In the genomic region with DNA sequence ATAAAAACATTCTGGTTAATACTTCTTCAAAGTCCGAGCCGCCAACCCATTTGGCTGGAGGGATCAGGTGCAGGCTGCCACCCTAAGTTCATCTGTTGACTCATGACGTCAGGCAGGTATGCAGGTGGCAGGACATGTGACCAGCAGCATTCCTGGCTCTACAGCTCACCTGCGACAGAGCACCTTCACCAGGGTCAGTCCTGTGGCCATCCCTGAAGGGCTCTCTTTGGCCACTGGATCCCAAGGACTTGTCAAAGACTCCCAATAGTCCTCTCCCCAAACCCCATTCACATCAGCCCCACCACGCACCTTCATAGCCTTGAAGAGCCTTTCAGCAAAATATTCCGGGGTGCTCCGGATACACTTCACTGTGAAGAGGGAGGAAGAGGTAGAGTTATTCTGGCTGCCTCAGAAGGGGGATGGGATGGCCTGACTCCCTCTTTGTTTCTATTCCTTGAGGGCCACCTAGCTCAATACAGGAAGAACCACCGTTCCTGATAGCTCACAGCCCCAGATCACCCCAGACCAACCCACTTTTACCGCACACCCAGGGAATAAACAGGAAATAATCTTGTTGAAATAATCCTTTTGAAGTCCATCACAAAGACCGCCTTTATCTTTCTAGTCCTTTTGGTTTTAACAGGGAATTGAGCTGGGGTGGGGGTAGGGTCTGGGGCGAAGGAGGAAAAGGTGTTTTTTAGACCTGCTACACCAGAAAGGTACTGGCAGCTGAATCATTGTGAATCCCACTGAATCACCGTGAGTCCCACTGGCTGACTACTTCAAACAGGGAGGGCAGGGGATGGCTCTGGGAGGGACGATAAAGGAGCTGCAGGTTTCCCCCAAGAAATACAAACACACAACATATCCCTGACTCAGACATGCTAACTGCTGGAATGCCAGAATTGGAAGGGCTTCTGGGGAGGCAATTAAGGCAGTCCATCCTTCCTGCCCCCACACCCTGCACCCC, we compare ENCODE assay signal across 10 cellular contexts. TPM values are rescaled to one million over a fixed set of nuclear protein-coding genes. Genes with fewer than 3 reads are reported as not detected.
A peak's percentile ranks its signal among the peaks of the same experiment; 100 is the strongest.
DNase-seq lines count a peak whose midpoint lies in the region; ATAC-seq and TF ChIP-seq lines count a peak whose summit lies in the region.
"Had no signal": no experiment of that assay in that cellular context is flagged by ENCODE, and none has a peak within 500 bp of the region (broad histone marks: within the 10 kb centered on the region; RNA-seq: fewer than 3 reads in every experiment).

No MANE protein-coding gene starts in this region.

- POLR2A ChIA-PET in WTC11 (lab: Charles Lee), result no interaction called here

- H3K4me1 ChIP-seq in stomach, result peaks cover 0 to 25% (median 4%) of the 10 kb centered on the region in 4 donors

- no peaks in the 10 kb centered on the region for H3K27me3 ChIP-seq in stomach

- TF ChIP-seq POLR2A in stomach (IDR thresholded peaks at IDR 0.05), result no peak

- CTCF ChIA-PET in activated naive CD4-positive, alpha-beta T cell treated with anti-CD3 and anti-CD28 coated beads, Interleukin-2, amount 10 ng/mL, durations not matched to agents 7 days and 5 days (lab: Charles Lee), result interaction anchor here (1.6 to 14.4 kb wide), 7 partner anchors 10 to 34 kb away, joined by 4 to 366 read pairs (median 8); no protein-coding TSS in a partner anchor
- CTCF ChIA-PET in WTC11 (lab: Charles Lee), result interaction anchor here (0.5 to 1.8 kb wide), 6 partner anchors 16 to 119 kb away, joined by 3 to 10 read pairs (median 4); no protein-coding TSS in a partner anchor

- no peaks in the 10 kb centered on the region for H3K27me3 Mint-ChIP-seq in activated naive CD4-positive, alpha-beta T cell treated with anti-CD3 and anti-CD28 coated beads, Interleukin-2, amount 10 ng/mL, durations not matched to agents 7 days and 5 days
- no peaks in the 10 kb centered on the region for H3K27me3 Mint-ChIP-seq in WTC11 (ENCODE audit: low read depth)

- H3K4me1 Mint-ChIP-seq in activated naive CD4-positive, alpha-beta T cell treated with anti-CD3 and anti-CD28 coated beads, Interleukin-2, amount 10 ng/mL, durations not matched to agents 7 days and 5 days, result peaks cover 54% of the 10 kb centered on the region
- peaks cover 3% of the 10 kb centered on the region; the same call in 1 of the 2 replicates for H3K4me1 Mint-ChIP-seq in WTC11

- peak overlapping the region; percentile 85 for H3K27ac Mint-ChIP-seq in activated naive CD4-positive, alpha-beta T cell treated with anti-CD3 and anti-CD28 coated beads, Interleukin-2, amount 10 ng/mL, durations not matched to agents 7 days and 5 days
- H3K27ac Mint-ChIP-seq in WTC11, result peak overlapping the region; percentile 29; the same call in 1 of the 2 replicates

- peaks cover 90% of the 10 kb centered on the region for H3K36me3 Mint-ChIP-seq in activated naive CD4-positive, alpha-beta T cell treated with anti-CD3 and anti-CD28 coated beads, Interleukin-2, amount 10 ng/mL, durations not matched to agents 7 days and 5 days
- peaks cover 53% of the 10 kb centered on the region for H3K36me3 Mint-ChIP-seq in WTC11

- no peak for TF ChIP-seq CTCF in WTC11 (IDR thresholded peaks at IDR 0.05)
- no peak for TF ChIP-seq CTCF in stomach (IDR thresholded peaks at IDR 0.05)

- DNase-seq in activated naive CD4-positive, alpha-beta T cell treated with anti-CD3 and anti-CD28 coated beads, Interleukin-2, amount 10 ng/mL, durations not matched to agents 7 days and 5 days, result no peak
- no peak for DNase-seq in activated naive CD4-positive, alpha-beta T cell treated with anti-CD3 and anti-CD28 coated beads, Interleukin-2, amount 50 U/mL, for 16 hours
- DNase-seq in WTC11 (ENCODE audit: low spot score) (no peak), kidney tubule cell (ENCODE audit: low spot score) (peak; percentile 81), stomach (peak; percentile 83), OCI-M1 (lab: John Stamatoyannopoulos, UW) (no peak)
- DNase-seq in activated effector memory CD4-positive, alpha-beta T cell treated with Interleukin-2 at 50 U/mL for 16 hours, result no peak
- DNase-seq: NCI-H1694 treated with DMSO at 0.1 percent for 48 hours had no signal

- peak overlapping the region; percentile 14 for H3K4me3 Mint-ChIP-seq in activated naive CD4-positive, alpha-beta T cell treated with anti-CD3 and anti-CD28 coated beads, Interleukin-2, amount 10 ng/mL, durations not matched to agents 7 days and 5 days
- H3K4me3 Mint-ChIP-seq in WTC11, result no peak overlapping the region

- no peaks in the 10 kb centered on the region for H3K9me3 Mint-ChIP-seq in activated naive CD4-positive, alpha-beta T cell treated with anti-CD3 and anti-CD28 coated beads, Interleukin-2, amount 10 ng/mL, durations not matched to agents 7 days and 5 days
- H3K9me3 Mint-ChIP-seq in WTC11, result no peaks in the 10 kb centered on the region

- no peak overlapping the region for H3K4me3 ChIP-seq in stomach
- H3K4me3 ChIP-seq: thoracic aorta had no signal

- peak overlapping the region; percentile 32 to 66 (median 60) for H3K27ac ChIP-seq in stomach
- H3K27ac ChIP-seq: thoracic aorta had no signal

- peaks cover 84 to 99% (median 95%) of the 10 kb centered on the region in 4 donors for H3K36me3 ChIP-seq in stomach

- WGBS in stomach, 5 donors, result 53 to 75% (median 64%) methylated on average over 13 of the region's 13 CpGs

- intact Hi-C loops in stomach (cut with DNase I; ENCODE audit: low total_unique reads), result no loop called here

- no peaks in the 10 kb centered on the region for H3K9me3 ChIP-seq in stomach
- H3K9me3 ChIP-seq: thoracic aorta had no signal

- no peak for TF ChIP-seq EP300 in stomach (IDR thresholded peaks at IDR 0.05)

- ATAC-seq in WTC11 (peak; percentile 16; the same call in 1 of the 2 replicates), HG03457 (IDR thresholded peaks at IDR 0.05; ENCODE audit: unreplicated experiment) (no peak)

TF ChIP-seq in WTC11, 78 proteins besides CTCF, POLR2A, EP300 and RAD21 (continues in another document):
- TF ChIP-seq, protein P1, sequence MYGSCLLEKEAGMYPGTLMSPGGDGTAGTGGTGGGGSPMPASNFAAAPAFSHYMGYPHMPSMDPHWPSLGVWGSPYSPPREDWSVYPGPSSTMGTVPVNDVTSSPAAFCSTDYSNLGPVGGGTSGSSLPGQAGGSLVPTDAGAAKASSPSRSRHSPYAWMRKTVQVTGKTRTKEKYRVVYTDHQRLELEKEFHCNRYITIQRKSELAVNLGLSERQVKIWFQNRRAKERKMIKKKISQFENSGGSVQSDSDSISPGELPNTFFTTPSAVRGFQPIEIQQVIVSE (CRISPR knock-in tag; IDR thresholded peaks at IDR 0.05; ENCODE audit: borderline replicate concordance), result no peak
- TF ChIP-seq JUN (CRISPR knock-in tag; IDR thresholded peaks at IDR 0.05) (no peak), ATF1 (CRISPR knock-in tag; IDR thresholded peaks at IDR 0.05) (no peak), FOXJ3 (CRISPR knock-in tag; IDR thresholded peaks at IDR 0.05; ENCODE audit: borderline replicate concordance) (no peak), ZNF671 (CRISPR knock-in tag; IDR thresholded peaks at IDR 0.05) (no peak), KAT7 (CRISPR knock-in tag; IDR thresholded peaks at IDR 0.05; ENCODE audit: borderline replicate concordance) (no peak)
- TF ChIP-seq, protein P2, sequence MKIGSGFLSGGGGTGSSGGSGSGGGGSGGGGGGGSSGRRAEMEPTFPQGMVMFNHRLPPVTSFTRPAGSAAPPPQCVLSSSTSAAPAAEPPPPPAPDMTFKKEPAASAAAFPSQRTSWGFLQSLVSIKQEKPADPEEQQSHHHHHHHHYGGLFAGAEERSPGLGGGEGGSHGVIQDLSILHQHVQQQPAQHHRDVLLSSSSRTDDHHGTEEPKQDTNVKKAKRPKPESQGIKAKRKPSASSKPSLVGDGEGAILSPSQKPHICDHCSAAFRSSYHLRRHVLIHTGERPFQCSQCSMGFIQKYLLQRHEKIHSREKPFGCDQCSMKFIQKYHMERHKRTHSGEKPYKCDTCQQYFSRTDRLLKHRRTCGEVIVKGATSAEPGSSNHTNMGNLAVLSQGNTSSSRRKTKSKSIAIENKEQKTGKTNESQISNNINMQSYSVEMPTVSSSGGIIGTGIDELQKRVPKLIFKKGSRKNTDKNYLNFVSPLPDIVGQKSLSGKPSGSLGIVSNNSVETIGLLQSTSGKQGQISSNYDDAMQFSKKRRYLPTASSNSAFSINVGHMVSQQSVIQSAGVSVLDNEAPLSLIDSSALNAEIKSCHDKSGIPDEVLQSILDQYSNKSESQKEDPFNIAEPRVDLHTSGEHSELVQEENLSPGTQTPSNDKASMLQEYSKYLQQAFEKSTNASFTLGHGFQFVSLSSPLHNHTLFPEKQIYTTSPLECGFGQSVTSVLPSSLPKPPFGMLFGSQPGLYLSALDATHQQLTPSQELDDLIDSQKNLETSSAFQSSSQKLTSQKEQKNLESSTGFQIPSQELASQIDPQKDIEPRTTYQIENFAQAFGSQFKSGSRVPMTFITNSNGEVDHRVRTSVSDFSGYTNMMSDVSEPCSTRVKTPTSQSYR (CRISPR knock-in tag; IDR thresholded peaks at IDR 0.05), result no peak
- TF ChIP-seq, protein P3, sequence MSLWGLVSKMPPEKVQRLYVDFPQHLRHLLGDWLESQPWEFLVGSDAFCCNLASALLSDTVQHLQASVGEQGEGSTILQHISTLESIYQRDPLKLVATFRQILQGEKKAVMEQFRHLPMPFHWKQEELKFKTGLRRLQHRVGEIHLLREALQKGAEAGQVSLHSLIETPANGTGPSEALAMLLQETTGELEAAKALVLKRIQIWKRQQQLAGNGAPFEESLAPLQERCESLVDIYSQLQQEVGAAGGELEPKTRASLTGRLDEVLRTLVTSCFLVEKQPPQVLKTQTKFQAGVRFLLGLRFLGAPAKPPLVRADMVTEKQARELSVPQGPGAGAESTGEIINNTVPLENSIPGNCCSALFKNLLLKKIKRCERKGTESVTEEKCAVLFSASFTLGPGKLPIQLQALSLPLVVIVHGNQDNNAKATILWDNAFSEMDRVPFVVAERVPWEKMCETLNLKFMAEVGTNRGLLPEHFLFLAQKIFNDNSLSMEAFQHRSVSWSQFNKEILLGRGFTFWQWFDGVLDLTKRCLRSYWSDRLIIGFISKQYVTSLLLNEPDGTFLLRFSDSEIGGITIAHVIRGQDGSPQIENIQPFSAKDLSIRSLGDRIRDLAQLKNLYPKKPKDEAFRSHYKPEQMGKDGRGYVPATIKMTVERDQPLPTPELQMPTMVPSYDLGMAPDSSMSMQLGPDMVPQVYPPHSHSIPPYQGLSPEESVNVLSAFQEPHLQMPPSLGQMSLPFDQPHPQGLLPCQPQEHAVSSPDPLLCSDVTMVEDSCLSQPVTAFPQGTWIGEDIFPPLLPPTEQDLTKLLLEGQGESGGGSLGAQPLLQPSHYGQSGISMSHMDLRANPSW (CRISPR knock-in tag; conservative IDR thresholded peaks at IDR 0.05; ENCODE audit: low read depth), result no peak

RNA-seq across cellular contexts. Expression of a gene that starts 26.4 kb away (rescaled TPM):
- total RNA-seq in WTC11 (2021) (92.8 to 95.4 TPM (median 92.9 TPM) in 3 replicates), stomach (100 to 1,000 TPM in 3 of 5 donors, 10 to 100 TPM in 2; 28.4 to 240 (median 133) TPM)
- polyA plus RNA-seq in stomach, result 100 to 1,000 TPM in 1 of 3 donors, 10 to 100 TPM in 2; 66.0 to 103 (median 73.6) TPM

RNA-seq across cellular contexts. Expression of a gene that starts 50.4 kb away (rescaled TPM):
- total RNA-seq in WTC11 (2021) (41.1 to 48.9 TPM (median 47.0 TPM) in 3 replicates), stomach (100 to 1,000 TPM in 3 of 5 donors, 10 to 100 TPM in 2; 67.4 to 136 (median 118) TPM)
- polyA plus RNA-seq in stomach, result 100 to 1,000 TPM in 1 of 3 donors, 10 to 100 TPM in 2; 45.1 to 122 (median 90.8) TPM

Comparison
In these comparisons a context has a peak if more than half of its experiments do, and no peak if none do; other contexts are left out.
1. DNase-seq: peak in kidney tubule cell (single experiment) and stomach (single experiment); none in activated naive CD4-positive, alpha-beta T cell treated with anti-CD3 and anti-CD28 coated beads, Interleukin-2, amount 10 ng/mL, durations not matched to agents 7 days and 5 days (single experiment), activated naive CD4-positive, alpha-beta T cell treated with anti-CD3 and anti-CD28 coated beads, Interleukin-2, amount 50 U/mL, for 16 hours (single experiment), WTC11 (single experiment), OCI-M1 (single experiment) and activated effector memory CD4-positive, alpha-beta T cell treated with Interleukin-2 at 50 U/mL for 16 hours (single experiment).